1 cellular context compared by ENCODE assay signal in genomic region chr10:103153765-103154197, GRCh38.
TF ChIP-seq lines count a peak whose summit lies in the region.

No MANE protein-coding gene starts in this region.

TF ChIP-seq in HEK293, 187 proteins besides CTCF, POLR2A, EP300 and RAD21 (continued from another document):
- TF ChIP-seq ZNF280D (tag by site-specific recombination; IDR thresholded peaks at IDR 0.05) (no peak), PRDM10 (tag by site-specific recombination; IDR thresholded peaks at IDR 0.05) (0 out of 2 replicates have a peak, but pooled peaks have one; percentile 45)
